In genomic region chr21:42548687-42549406, GRCh38 we compare ENCODE assay signal across 26 cellular contexts. TPM values are rescaled to one million over a fixed set of nuclear protein-coding genes. Genes with fewer than 3 reads are reported as not detected.
DNase-seq lines count a peak whose midpoint lies in the region; ATAC-seq, FAIRE-seq and TF ChIP-seq lines count a peak whose summit lies in the region.
"Had no signal": no experiment of that assay in that cellular context is flagged by ENCODE, and none has a peak within 500 bp of the region (broad histone marks: within the 10 kb centered on the region; RNA-seq: fewer than 3 reads in every experiment).

No MANE protein-coding gene starts in this region.

- no peak for TF ChIP-seq RAD21 in K562 (CRISPR knock-in tag; conservative IDR thresholded peaks at IDR 0.05 in 1 of 2, IDR thresholded peaks at IDR 0.05 in 1 of 2)

- no peak overlapping the region for H3K4me3 Mint-ChIP-seq in GM23338
- H3K4me3 Mint-ChIP-seq in activated T-helper 2 cell treated with anti-CD3 and anti-CD28 coated beads, Interferon-gamma antibody, Interleukin-2, Interleukin-4, amounts not matched to agents 10 μg/mL and 5 μg/mL and 100 μg/mL, durations not matched to agents 14 hours and 24 hours and 36 hours (ENCODE audit: low read depth): no peak overlapping the region

- H4K20me1 ChIP-seq in GM23338 (replicated peaks; ENCODE audit: insufficient read depth) (no peaks in the 10 kb centered on the region), K562 (replicated peaks; ENCODE audit: control insufficient read depth, insufficient read depth, low read length) (no peaks in the 10 kb centered on the region), hepatocyte (ENCODE audit: insufficient read depth, poor library complexity, severe bottlenecking) (no peaks in the 10 kb centered on the region)

- 0 out of 2 replicates have a peak overlapping the region, but pooled peaks have one; percentile 11 for H3K27ac ChIP-seq in C4-2B
- no peak overlapping the region for H3K27ac ChIP-seq in GM23338 (ENCODE audit: low read depth)
- H3K27ac ChIP-seq in K562 (ENCODE audit: extremely low read depth, low read depth, low read length): no peak overlapping the region
- H3K27ac ChIP-seq in hepatocyte: no peak overlapping the region
- H3K27ac ChIP-seq: BLaER1 treated with 17β-estradiol and CSF1 and Interleukin-3, amounts not matched to agents 10 nM and 100 nM; pancreas had no signal

- ATAC-seq in GM23338: no peak
- no peak for ATAC-seq in K562
- no peak for ATAC-seq in HG03139 (IDR thresholded peaks at IDR 0.05; ENCODE audit: unreplicated experiment)
- ATAC-seq: HCT116, pancreas, PC-3 had no signal

- in situ Hi-C loops in K562 (cut with MboI): no loop called here

- H3K4me1 ChIP-seq in GM23338 (ENCODE audit: insufficient read depth) (peaks cover 19% of the 10 kb centered on the region), K562 (replicated peaks in 1 of 2; ENCODE audit: control insufficient read depth in 2 of 2, insufficient read depth in 2 of 2, low read length in 2 of 2) (peaks cover 49 to 54% of the 10 kb centered on the region in 2 experiments), hepatocyte (ENCODE audit: insufficient read depth) (no peaks in the 10 kb centered on the region)
- H3K4me1 ChIP-seq: pancreas had no signal

- no peak overlapping the region for H3K4me2 ChIP-seq in GM23338
- no peak overlapping the region for H3K4me2 ChIP-seq in K562 (ENCODE audit: insufficient read depth, low read length)
- no peak overlapping the region for H3K4me2 ChIP-seq in hepatocyte
- H3K4me2 ChIP-seq: BLaER1 treated with 17β-estradiol and CSF1 and Interleukin-3, amounts not matched to agents 10 nM and 100 nM had no signal

- H3K9me3 ChIP-seq in K562 (replicated peaks; ENCODE audit: control insufficient read depth, insufficient read depth, low read depth, low read length): no peaks in the 10 kb centered on the region; the same call in 1 of the 2 replicates
- H3K9me3 ChIP-seq in hepatocyte (ENCODE audit: low read depth): no peaks in the 10 kb centered on the region
- H3K9me3 ChIP-seq: BLaER1 treated with 17β-estradiol and CSF1 and Interleukin-3, amounts not matched to agents 10 nM and 100 nM; MG63; pancreas had no signal

- intact Hi-C loops in K562 (cut with micrococcal nuclease) (no loop called here), posterior vena cava (cut with DNase I) (no loop called here)
- intact Hi-C loops in activated T-helper 2 cell treated with anti-CD3 and anti-CD28 coated beads, Interferon-gamma antibody, Interleukin-2, Interleukin-4, amounts not matched to agents 10 μg/mL and 5 μg/mL and 100 μg/mL, durations not matched to agents 14 hours and 24 hours and 36 hours (cut with micrococcal nuclease): no loop called here

- 0 out of 2 replicates have a peak overlapping the region, but pooled peaks have one; percentile 57 for H3K27ac Mint-ChIP-seq in GM23338
- H3K27ac Mint-ChIP-seq in activated T-helper 2 cell treated with anti-CD3 and anti-CD28 coated beads, Interferon-gamma antibody, Interleukin-2, Interleukin-4, amounts not matched to agents 10 μg/mL and 5 μg/mL and 100 μg/mL, durations not matched to agents 14 hours and 24 hours and 36 hours: no peak overlapping the region

- H3K9ac ChIP-seq in K562 (ENCODE audit: insufficient read depth in 1 of 2, low read depth in 2 of 2, low read length in 2 of 2): no peak overlapping the region; a peak in 1 of 4 replicates
- H3K9ac ChIP-seq: BLaER1 treated with 17β-estradiol and CSF1 and Interleukin-3, amounts not matched to agents 10 nM and 100 nM had no signal

- TF ChIP-seq POLR2A in K562 (conservative IDR thresholded peaks at IDR 0.05): no peak

- no peaks in the 10 kb centered on the region for H3F3A ChIP-seq in GM23338 (replicated peaks; ENCODE audit: low read depth)

- H3K79me2 ChIP-seq in GM23338 (replicated peaks; ENCODE audit: insufficient read depth) (no peaks in the 10 kb centered on the region), K562 (ENCODE audit: control insufficient read depth, insufficient read depth, low read length) (no peaks in the 10 kb centered on the region), hepatocyte (no peaks in the 10 kb centered on the region)

- H3K4me3 ChIP-seq in GM23338: no peak overlapping the region
- no peak overlapping the region for H3K4me3 ChIP-seq in K562
- no peak overlapping the region for H3K4me3 ChIP-seq in hepatocyte
- H3K4me3 ChIP-seq: BLaER1 treated with 17β-estradiol and CSF1 and Interleukin-3, amounts not matched to agents 10 nM and 100 nM; MG63; pancreas had no signal

- H3K36me3 ChIP-seq in GM23338 (ENCODE audit: insufficient read depth): no peaks in the 10 kb centered on the region; the same call in 1 of the 2 replicates
- H3K36me3 ChIP-seq in K562 (ENCODE audit: control insufficient read depth, insufficient read depth, low read length): no peaks in the 10 kb centered on the region
- H3K36me3 ChIP-seq in hepatocyte (replicated peaks; ENCODE audit: insufficient read depth, low read depth): no peaks in the 10 kb centered on the region
- H3K36me3 ChIP-seq: MG63 had no signal

- H3K4me1 Mint-ChIP-seq in GM23338: peaks cover 42% of the 10 kb centered on the region
- H3K4me1 Mint-ChIP-seq in activated T-helper 2 cell treated with anti-CD3 and anti-CD28 coated beads, Interferon-gamma antibody, Interleukin-2, Interleukin-4, amounts not matched to agents 10 μg/mL and 5 μg/mL and 100 μg/mL, durations not matched to agents 14 hours and 24 hours and 36 hours (ENCODE audit: low read depth): peaks cover 4% of the 10 kb centered on the region

- H2AFZ ChIP-seq in GM23338: no peak overlapping the region
- H2AFZ ChIP-seq in K562 (ENCODE audit: low read depth, low read length): peak overlapping the region; percentile 52; the same call in 1 of the 2 replicates
- H2AFZ ChIP-seq in hepatocyte: no peak overlapping the region

- no peak for FAIRE-seq in K562 (lab: Jason Lieb, UNC)
- FAIRE-seq: GM18507, keratinocyte, pancreas had no signal

- WGBS in K562 (ENCODE audit: insufficient coverage, low coverage, missing lambda C conversion rate): 57% methylated on average over 21 of the region's 21 CpGs
- 94% methylated on average over 21 of the region's 21 CpGs for WGBS in hepatocyte (ENCODE audit: low lambda C conversion rate, missing lambda C conversion rate)

- peaks cover 2% of the 10 kb centered on the region for H3K9me1 ChIP-seq in K562 (ENCODE audit: control insufficient read depth, insufficient read depth, low read length)

- TF ChIP-seq CTCF in C4-2B (conservative IDR thresholded peaks at IDR 0.05) (no peak), GM23338 (conservative IDR thresholded peaks at IDR 0.05; ENCODE audit: low read depth in 2 of 2) (no peak), K562 (IDR thresholded peaks at IDR 0.05 in 2 of 3, conservative IDR thresholded peaks at IDR 0.05 in 1 of 3; ENCODE audit: insufficient read depth in 2 of 3, low read depth in 1 of 3, low read length in 3 of 3) (no peak), hepatocyte (IDR thresholded peaks at IDR 0.05; ENCODE audit: poor library complexity) (no peak)

- peaks cover 70% of the 10 kb centered on the region for H3K36me3 Mint-ChIP-seq in GM23338 (ENCODE audit: low read depth)
- peaks cover 43% of the 10 kb centered on the region for H3K36me3 Mint-ChIP-seq in activated T-helper 2 cell treated with anti-CD3 and anti-CD28 coated beads, Interferon-gamma antibody, Interleukin-2, Interleukin-4, amounts not matched to agents 10 μg/mL and 5 μg/mL and 100 μg/mL, durations not matched to agents 14 hours and 24 hours and 36 hours (ENCODE audit: low read depth)

- DNase-seq in GM23338 (ENCODE audit: low spot score): no peak
- DNase-seq in K562 (ENCODE audit: extremely low read depth in 1 of 4, low spot score in 3 of 4): no peak
- DNase-seq in posterior vena cava (ENCODE audit: low spot score): peak; percentile 64
- DNase-seq in activated T-helper 2 cell treated with anti-CD3 and anti-CD28 coated beads, Interferon-gamma antibody, Interleukin-2, Interleukin-4, amounts not matched to agents 10 μg/mL and 5 μg/mL and 100 μg/mL, durations not matched to agents 14 hours and 24 hours and 36 hours (ENCODE audit: low spot score): no peak
- no peak for DNase-seq in SHP77 (lab: John Stamatoyannopoulos, UW)
- DNase-seq in hepatocyte (ENCODE audit: low spot score): no peak
- DNase-seq: activated CD4-positive, alpha-beta T cell treated with anti-CD3 and anti-CD28 coated beads, Interleukin-2, amount 50 U/mL, for 4 hours; Calu3; DMS79 treated with DMSO at 0.1 percent for 48 hours; GF-D8; KBM-7; MG63; NCI-H510A; PC-3; SHP77 treated with DMSO at 0.1 percent for 48 hours; stimulated activated CD4-positive, alpha-beta T cell treated with anti-CD3 and anti-CD28 coated beads, Interleukin-2, amount 100 ng/mL, for 48 hours; substantia nigra had no signal

- BruUV-seq in K562 (replicated peaks; lab: Mats Ljungman, UMichigan): no TSS peak

- CTCF ChIA-PET in K562 (lab: Yijun Ruan, JAX; ENCODE audit: low intra/inter-chr PET ratio): no interaction called here

- POLR2A ChIA-PET in K562 (lab: Yijun Ruan, JAX): interaction anchor here (0.9 to 2.0 kb wide), 3 partner anchors 10 to 14 kb away, joined by 3 to 7 read pairs (median 5); no protein-coding TSS in a partner anchor

- peaks cover 16% of the 10 kb centered on the region for H3K9me3 Mint-ChIP-seq in GM23338
- H3K9me3 Mint-ChIP-seq in activated T-helper 2 cell treated with anti-CD3 and anti-CD28 coated beads, Interferon-gamma antibody, Interleukin-2, Interleukin-4, amounts not matched to agents 10 μg/mL and 5 μg/mL and 100 μg/mL, durations not matched to agents 14 hours and 24 hours and 36 hours: no peaks in the 10 kb centered on the region

- H3K27me3 ChIP-seq in GM23338 (ENCODE audit: insufficient read depth) (no peaks in the 10 kb centered on the region), K562 (ENCODE audit: control insufficient read depth in 2 of 2, insufficient read depth in 2 of 2, low read length in 2 of 2) (no peaks in the 10 kb centered on the region), hepatocyte (no peaks in the 10 kb centered on the region)
- H3K27me3 ChIP-seq: BLaER1 treated with 17β-estradiol and CSF1 and Interleukin-3, amounts not matched to agents 10 nM and 100 nM; MG63; pancreas had no signal

- TF ChIP-seq EP300 in K562 (IDR thresholded peaks at IDR 0.05; ENCODE audit: low read length): no peak

- H3K27me3 Mint-ChIP-seq in GM23338 (ENCODE audit: insufficient read depth, low read depth, poor library complexity): peaks cover 3% of the 10 kb centered on the region
- H3K27me3 Mint-ChIP-seq in activated T-helper 2 cell treated with anti-CD3 and anti-CD28 coated beads, Interferon-gamma antibody, Interleukin-2, Interleukin-4, amounts not matched to agents 10 μg/mL and 5 μg/mL and 100 μg/mL, durations not matched to agents 14 hours and 24 hours and 36 hours (ENCODE audit: low read depth): no peaks in the 10 kb centered on the region

- H3K9me2 ChIP-seq in GM23338 (ENCODE audit: insufficient read depth): peaks cover 7% of the 10 kb centered on the region; the same call in 1 of the 2 replicates
- no peaks in the 10 kb centered on the region for H3K9me2 ChIP-seq in hepatocyte (replicated peaks; ENCODE audit: insufficient read depth)

RNA-seq across cellular contexts. Expression of gene SLC37A1, which starts 35.2 kb away (rescaled TPM):
- total RNA-seq in GM23338 (2014; rRNA removed; shearing (Covaris generic)): 25.2 and 30.3 TPM in 2 replicates
- polyA plus RNA-seq in GM23338 (2016; fragmentation: Nextera tagmentation; extraction: Ambion mirVana) (11.0 and 14.0 TPM in 2 replicates), K562 (2011; rRNA removed) (3.4 and 4.5 TPM in 2 replicates), K562 (2014; fragmentation: Illumina TruSeq; extraction: Trizol) (0.45 and 0.65 TPM in 2 replicates), K562 (2014; fragmentation: Nextera tagmentation; extraction: Ambion mirVana) (under 1 TPM; 0.06 to 0.20 TPM), K562 (2014; rRNA removed) (0.09 and 0.24 TPM in 2 replicates), hepatocyte (18.5 and 26.9 TPM in 2 replicates)
- total RNA-seq in K562 (2011; cell fraction: chromatin; rRNA removed; ENCODE audit: low replicate concordance): 4.6 and 9.1 TPM in 2 replicates
- total RNA-seq in K562 (2011; cell fraction: nucleolus; rRNA removed): 5.5 and 5.9 TPM in 2 replicates
- total RNA-seq in K562 (2011; cell fraction: nucleoplasm; rRNA removed): 5.6 and 6.5 TPM in 2 replicates
- total RNA-seq in K562 (2014; rRNA removed) (0.33 and 1.4 TPM in 2 replicates), K562 (2014; rRNA removed; fragmentation: Illumina TruSeq; extraction: Trizol) (0.10 and 0.15 TPM in 2 replicates), K562 (2015; rRNA removed; fragmentation: Illumina TruSeq; extraction: Trizol) (0.40 and 0.79 TPM in 2 replicates), K562 (2021) (0.40 and 0.60 TPM in 2 replicates), posterior vena cava (1 to 10 TPM; 5.2 to 6.0 TPM), hepatocyte (13.1 and 17.9 TPM in 2 replicates)
- 2.8 and 3.2 TPM in 2 replicates for polyA plus RNA-seq in K562 (2011; cell fraction: cytosol; rRNA removed)
- polyA plus RNA-seq in K562 (2011; cell fraction: nucleus; rRNA removed): 10.8 and 11.2 TPM in 2 replicates
- 0.43 and 1.8 TPM in 2 replicates for polyA plus RNA-seq in K562 (2012)
- polyA minus RNA-seq in K562 (2011; rRNA and poly(A)+ RNA removed): 3.8 and 6.7 TPM in 2 replicates
- 2.5 and 2.6 TPM in 2 replicates for polyA minus RNA-seq in K562 (2011; cell fraction: cytosol; rRNA and poly(A)+ RNA removed)
- 8.3 and 11.8 TPM in 2 replicates for polyA minus RNA-seq in K562 (2011; cell fraction: nucleus; rRNA and poly(A)+ RNA removed)
- total RNA-seq in activated T-helper 2 cell treated with anti-CD3 and anti-CD28 coated beads, Interferon-gamma antibody, Interleukin-2, Interleukin-4, amounts not matched to agents 10 μg/mL and 5 μg/mL and 100 μg/mL, durations not matched to agents 14 hours and 24 hours and 36 hours: 21.6 and 22.3 TPM in 2 replicates

RNA-seq across cellular contexts. Expression of gene RSPH1, which starts 52.8 kb away (rescaled TPM):
- total RNA-seq in GM23338 (2014; rRNA removed; shearing (Covaris generic)): 0.12 TPM in 1 of 2 replicates, not detected in the other
- polyA plus RNA-seq in GM23338 (2016; fragmentation: Nextera tagmentation; extraction: Ambion mirVana) (0.23 and 1.4 TPM in 2 replicates), K562 (2011; rRNA removed) (0.17 TPM in 1 of 2 replicates, not detected in the other), K562 (2014; fragmentation: Illumina TruSeq; extraction: Trizol) (not detected in 2 replicates), K562 (2014; fragmentation: Nextera tagmentation; extraction: Ambion mirVana) (not detected), K562 (2014; rRNA removed) (not detected in 2 replicates), hepatocyte (1.8 and 3.0 TPM in 2 replicates)
- total RNA-seq in K562 (2011; cell fraction: chromatin; rRNA removed; ENCODE audit: low replicate concordance): 0.16 TPM in 1 of 2 replicates, not detected in the other
- not detected in 2 replicates for total RNA-seq in K562 (2011; cell fraction: nucleolus; rRNA removed)
- 0.15 TPM in 1 of 2 replicates, not detected in the other for total RNA-seq in K562 (2011; cell fraction: nucleoplasm; rRNA removed)
- total RNA-seq in K562 (2014; rRNA removed) (not detected in 2 replicates), K562 (2014; rRNA removed; fragmentation: Illumina TruSeq; extraction: Trizol) (not detected in 2 replicates), K562 (2015; rRNA removed; fragmentation: Illumina TruSeq; extraction: Trizol) (not detected in 2 replicates), K562 (2021) (not detected in 2 replicates), posterior vena cava (under 1 TPM in 1 of 2 donors, not detected in 1; 0.19 TPM), hepatocyte (0.60 and 1.3 TPM in 2 replicates)
- 0.01 TPM in 1 of 2 replicates, not detected in the other for polyA plus RNA-seq in K562 (2011; cell fraction: cytosol; rRNA removed)
- polyA plus RNA-seq in K562 (2011; cell fraction: nucleus; rRNA removed): 0.07 TPM in 1 of 2 replicates, not detected in the other
- 0.18 TPM in 1 of 2 replicates, not detected in the other for polyA plus RNA-seq in K562 (2012)
- 0.07 TPM in 1 of 2 replicates, not detected in the other for polyA minus RNA-seq in K562 (2011; rRNA and poly(A)+ RNA removed)
- polyA minus RNA-seq in K562 (2011; cell fraction: cytosol; rRNA and poly(A)+ RNA removed): not detected in 2 replicates
- polyA minus RNA-seq in K562 (2011; cell fraction: nucleus; rRNA and poly(A)+ RNA removed): not detected in 2 replicates
- not detected in 2 replicates for total RNA-seq in activated T-helper 2 cell treated with anti-CD3 and anti-CD28 coated beads, Interferon-gamma antibody, Interleukin-2, Interleukin-4, amounts not matched to agents 10 μg/mL and 5 μg/mL and 100 μg/mL, durations not matched to agents 14 hours and 24 hours and 36 hours
- total RNA-seq: glomerular endothelial cell, HT1080 had no signal
